1 cellular context compared by ENCODE assay signal in genomic region chr21:42975886-42976608, GRCh38.
A peak's percentile ranks its signal among the peaks of the same experiment; 100 is the strongest.
TF ChIP-seq lines count a peak whose summit lies in the region.

No MANE protein-coding gene starts in this region.

TF ChIP-seq in K562, 482 proteins besides CTCF, POLR2A, EP300 and RAD21 (continued from another document and continues in another):
- 0 out of 2 replicates have a peak, but pooled peaks have one; percentile 2 for TF ChIP-seq TCF3 (CRISPR knock-in tag; IDR thresholded peaks at IDR 0.05)
- no peak for TF ChIP-seq TEAD4 (IDR thresholded peaks at IDR 0.05; ENCODE audit: low read length)
- TF ChIP-seq TEAD4 (CRISPR knock-in tag; IDR thresholded peaks at IDR 0.05; ENCODE audit: borderline replicate concordance) = no peak
- TF ChIP-seq KDM4B (IDR thresholded peaks at IDR 0.05; ENCODE audit: borderline replicate concordance in 2 of 2, low read depth in 1 of 2) = no peak
- TF ChIP-seq FOXA3 (CRISPR knock-in tag; conservative IDR thresholded peaks at IDR 0.05 in 1 of 2, IDR thresholded peaks at IDR 0.05 in 1 of 2) = 0 out of 4 replicates have a peak, but pooled peaks of 1 of the 2 experiments have one; percentile 32
- TF ChIP-seq MEIS2 (IDR thresholded peaks at IDR 0.05; ENCODE audit: partially characterized antibody) = peak; percentile 45
- no peak for TF ChIP-seq ILF3 (IDR thresholded peaks at IDR 0.05; ENCODE audit: borderline replicate concordance)
- TF ChIP-seq, protein P1, sequence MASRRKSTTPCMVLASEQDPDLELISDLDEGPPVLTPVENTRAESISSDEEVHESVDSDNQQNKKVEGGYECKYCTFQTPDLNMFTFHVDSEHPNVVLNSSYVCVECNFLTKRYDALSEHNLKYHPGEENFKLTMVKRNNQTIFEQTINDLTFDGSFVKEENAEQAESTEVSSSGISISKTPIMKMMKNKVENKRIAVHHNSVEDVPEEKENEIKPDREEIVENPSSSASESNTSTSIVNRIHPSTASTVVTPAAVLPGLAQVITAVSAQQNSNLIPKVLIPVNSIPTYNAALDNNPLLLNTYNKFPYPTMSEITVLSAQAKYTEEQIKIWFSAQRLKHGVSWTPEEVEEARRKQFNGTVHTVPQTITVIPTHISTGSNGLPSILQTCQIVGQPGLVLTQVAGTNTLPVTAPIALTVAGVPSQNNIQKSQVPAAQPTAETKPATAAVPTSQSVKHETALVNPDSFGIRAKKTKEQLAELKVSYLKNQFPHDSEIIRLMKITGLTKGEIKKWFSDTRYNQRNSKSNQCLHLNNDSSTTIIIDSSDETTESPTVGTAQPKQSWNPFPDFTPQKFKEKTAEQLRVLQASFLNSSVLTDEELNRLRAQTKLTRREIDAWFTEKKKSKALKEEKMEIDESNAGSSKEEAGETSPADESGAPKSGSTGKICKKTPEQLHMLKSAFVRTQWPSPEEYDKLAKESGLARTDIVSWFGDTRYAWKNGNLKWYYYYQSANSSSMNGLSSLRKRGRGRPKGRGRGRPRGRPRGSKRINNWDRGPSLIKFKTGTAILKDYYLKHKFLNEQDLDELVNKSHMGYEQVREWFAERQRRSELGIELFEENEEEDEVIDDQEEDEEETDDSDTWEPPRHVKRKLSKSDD (conservative IDR thresholded peaks at IDR 0.05; ENCODE audit: low read length) = no peak
- TF ChIP-seq E4F1 (CRISPR knock-in tag; IDR thresholded peaks at IDR 0.05; ENCODE audit: borderline replicate concordance) = peak; percentile 33; the same call in 1 of the 2 replicates
- no peak for TF ChIP-seq RNF219 (CRISPR knock-in tag; IDR thresholded peaks at IDR 0.05)
- TF ChIP-seq CREBBP (IDR thresholded peaks at IDR 0.05; ENCODE audit: low read depth, low read length) = no peak
- TF ChIP-seq, protein P2, sequence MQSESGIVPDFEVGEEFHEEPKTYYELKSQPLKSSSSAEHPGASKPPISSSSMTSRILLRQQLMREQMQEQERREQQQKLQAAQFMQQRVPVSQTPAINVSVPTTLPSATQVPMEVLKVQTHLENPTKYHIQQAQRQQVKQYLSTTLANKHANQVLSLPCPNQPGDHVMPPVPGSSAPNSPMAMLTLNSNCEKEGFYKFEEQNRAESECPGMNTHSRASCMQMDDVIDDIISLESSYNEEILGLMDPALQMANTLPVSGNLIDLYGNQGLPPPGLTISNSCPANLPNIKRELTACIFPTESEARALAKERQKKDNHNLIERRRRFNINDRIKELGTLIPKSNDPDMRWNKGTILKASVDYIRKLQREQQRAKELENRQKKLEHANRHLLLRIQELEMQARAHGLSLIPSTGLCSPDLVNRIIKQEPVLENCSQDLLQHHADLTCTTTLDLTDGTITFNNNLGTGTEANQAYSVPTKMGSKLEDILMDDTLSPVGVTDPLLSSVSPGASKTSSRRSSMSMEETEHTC (IDR thresholded peaks at IDR 0.05) = no peak
- no peak for TF ChIP-seq GTF3C2 (IDR thresholded peaks at IDR 0.05; ENCODE audit: borderline replicate concordance, extremely low read depth, insufficient read length)
- no peak for TF ChIP-seq E2F1 (CRISPR knock-in tag; IDR thresholded peaks at IDR 0.05)
- TF ChIP-seq, protein P3, sequence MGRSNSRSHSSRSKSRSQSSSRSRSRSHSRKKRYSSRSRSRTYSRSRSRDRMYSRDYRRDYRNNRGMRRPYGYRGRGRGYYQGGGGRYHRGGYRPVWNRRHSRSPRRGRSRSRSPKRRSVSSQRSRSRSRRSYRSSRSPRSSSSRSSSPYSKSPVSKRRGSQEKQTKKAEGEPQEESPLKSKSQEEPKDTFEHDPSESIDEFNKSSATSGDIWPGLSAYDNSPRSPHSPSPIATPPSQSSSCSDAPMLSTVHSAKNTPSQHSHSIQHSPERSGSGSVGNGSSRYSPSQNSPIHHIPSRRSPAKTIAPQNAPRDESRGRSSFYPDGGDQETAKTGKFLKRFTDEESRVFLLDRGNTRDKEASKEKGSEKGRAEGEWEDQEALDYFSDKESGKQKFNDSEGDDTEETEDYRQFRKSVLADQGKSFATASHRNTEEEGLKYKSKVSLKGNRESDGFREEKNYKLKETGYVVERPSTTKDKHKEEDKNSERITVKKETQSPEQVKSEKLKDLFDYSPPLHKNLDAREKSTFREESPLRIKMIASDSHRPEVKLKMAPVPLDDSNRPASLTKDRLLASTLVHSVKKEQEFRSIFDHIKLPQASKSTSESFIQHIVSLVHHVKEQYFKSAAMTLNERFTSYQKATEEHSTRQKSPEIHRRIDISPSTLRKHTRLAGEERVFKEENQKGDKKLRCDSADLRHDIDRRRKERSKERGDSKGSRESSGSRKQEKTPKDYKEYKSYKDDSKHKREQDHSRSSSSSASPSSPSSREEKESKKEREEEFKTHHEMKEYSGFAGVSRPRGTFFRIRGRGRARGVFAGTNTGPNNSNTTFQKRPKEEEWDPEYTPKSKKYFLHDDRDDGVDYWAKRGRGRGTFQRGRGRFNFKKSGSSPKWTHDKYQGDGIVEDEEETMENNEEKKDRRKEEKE (IDR thresholded peaks at IDR 0.05; ENCODE audit: borderline replicate concordance in 1 of 2, control insufficient read depth in 1 of 2, low read depth in 2 of 2, low read length in 1 of 2) = no peak
- no peak for TF ChIP-seq ZNF253 (CRISPR knock-in tag; conservative IDR thresholded peaks at IDR 0.05)
- TF ChIP-seq ZNF217 (CRISPR knock-in tag; IDR thresholded peaks at IDR 0.05) = no peak
- TF ChIP-seq PML (IDR thresholded peaks at IDR 0.05; ENCODE audit: low read length) = peak; percentile 19; the same call in 1 of the 2 replicates
- TF ChIP-seq SIRT6 (IDR thresholded peaks at IDR 0.05; ENCODE audit: low read depth, low read length) = no peak
- no peak for TF ChIP-seq COPS2 (conservative IDR thresholded peaks at IDR 0.05)
- TF ChIP-seq PTTG1 (tag; IDR thresholded peaks at IDR 0.05; ENCODE audit: low read depth) = no peak
- no peak for TF ChIP-seq RB1 (IDR thresholded peaks at IDR 0.05; ENCODE audit: low read depth)
- TF ChIP-seq NR2F6 (CRISPR knock-in tag; IDR thresholded peaks at IDR 0.05) = no peak
- no peak for TF ChIP-seq MCM5 (IDR thresholded peaks at IDR 0.05; ENCODE audit: low read depth)
- TF ChIP-seq BHLHE40 (IDR thresholded peaks at IDR 0.05; ENCODE audit: low read length) = no peak
- TF ChIP-seq MCM2 (IDR thresholded peaks at IDR 0.05; ENCODE audit: low read depth) = no peak
- TF ChIP-seq GTF2B (IDR thresholded peaks at IDR 0.05; ENCODE audit: extremely low read depth, insufficient read length) = no peak
- no peak for TF ChIP-seq ZNF445 (CRISPR knock-in tag; IDR thresholded peaks at IDR 0.05; ENCODE audit: low read depth)
- TF ChIP-seq VEZF1 (CRISPR knock-in tag; IDR thresholded peaks at IDR 0.05) = no peak
- TF ChIP-seq, protein P4, sequence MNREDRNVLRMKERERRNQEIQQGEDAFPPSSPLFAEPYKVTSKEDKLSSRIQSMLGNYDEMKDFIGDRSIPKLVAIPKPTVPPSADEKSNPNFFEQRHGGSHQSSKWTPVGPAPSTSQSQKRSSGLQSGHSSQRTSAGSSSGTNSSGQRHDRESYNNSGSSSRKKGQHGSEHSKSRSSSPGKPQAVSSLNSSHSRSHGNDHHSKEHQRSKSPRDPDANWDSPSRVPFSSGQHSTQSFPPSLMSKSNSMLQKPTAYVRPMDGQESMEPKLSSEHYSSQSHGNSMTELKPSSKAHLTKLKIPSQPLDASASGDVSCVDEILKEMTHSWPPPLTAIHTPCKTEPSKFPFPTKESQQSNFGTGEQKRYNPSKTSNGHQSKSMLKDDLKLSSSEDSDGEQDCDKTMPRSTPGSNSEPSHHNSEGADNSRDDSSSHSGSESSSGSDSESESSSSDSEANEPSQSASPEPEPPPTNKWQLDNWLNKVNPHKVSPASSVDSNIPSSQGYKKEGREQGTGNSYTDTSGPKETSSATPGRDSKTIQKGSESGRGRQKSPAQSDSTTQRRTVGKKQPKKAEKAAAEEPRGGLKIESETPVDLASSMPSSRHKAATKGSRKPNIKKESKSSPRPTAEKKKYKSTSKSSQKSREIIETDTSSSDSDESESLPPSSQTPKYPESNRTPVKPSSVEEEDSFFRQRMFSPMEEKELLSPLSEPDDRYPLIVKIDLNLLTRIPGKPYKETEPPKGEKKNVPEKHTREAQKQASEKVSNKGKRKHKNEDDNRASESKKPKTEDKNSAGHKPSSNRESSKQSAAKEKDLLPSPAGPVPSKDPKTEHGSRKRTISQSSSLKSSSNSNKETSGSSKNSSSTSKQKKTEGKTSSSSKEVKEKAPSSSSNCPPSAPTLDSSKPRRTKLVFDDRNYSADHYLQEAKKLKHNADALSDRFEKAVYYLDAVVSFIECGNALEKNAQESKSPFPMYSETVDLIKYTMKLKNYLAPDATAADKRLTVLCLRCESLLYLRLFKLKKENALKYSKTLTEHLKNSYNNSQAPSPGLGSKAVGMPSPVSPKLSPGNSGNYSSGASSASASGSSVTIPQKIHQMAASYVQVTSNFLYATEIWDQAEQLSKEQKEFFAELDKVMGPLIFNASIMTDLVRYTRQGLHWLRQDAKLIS (CRISPR knock-in tag; IDR thresholded peaks at IDR 0.05) = no peak
- TF ChIP-seq POLR2AphosphoS5 (IDR thresholded peaks at IDR 0.05; ENCODE audit: control insufficient read depth, insufficient read depth, low read depth, low read length) = no peak
- TF ChIP-seq TCFL5 (CRISPR knock-in tag; conservative IDR thresholded peaks at IDR 0.05) = no peak
